In the genomic region with DNA sequence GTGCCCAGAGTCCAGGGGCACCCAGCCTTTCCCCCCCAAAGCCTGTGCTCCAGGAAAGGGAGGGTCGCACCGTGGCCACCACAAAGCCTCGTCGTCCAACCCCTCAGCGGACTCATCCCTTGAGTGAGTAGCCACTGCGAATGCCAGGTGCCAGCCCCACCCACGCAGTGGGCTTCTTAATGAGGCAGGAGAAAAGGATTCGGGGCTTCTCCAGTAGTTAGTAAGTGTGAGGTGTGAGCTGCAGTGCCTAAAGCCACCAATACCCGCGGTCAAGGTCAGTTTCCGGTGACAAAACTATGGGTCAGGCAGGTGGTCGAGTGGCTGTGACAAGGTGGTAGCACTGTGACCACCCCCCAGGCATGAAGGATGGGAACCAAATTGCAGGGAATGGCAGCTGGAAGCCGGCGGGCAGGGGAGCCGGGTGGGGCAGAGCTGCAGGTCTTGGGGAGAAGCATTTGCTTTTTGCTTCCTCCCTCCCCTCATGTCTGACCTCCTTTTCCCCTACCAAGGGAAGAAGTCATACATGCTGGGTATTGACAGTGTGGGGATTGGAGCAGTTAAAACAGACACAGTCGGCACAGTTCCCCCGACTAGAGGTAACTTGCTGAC, we compare ENCODE assay signal across 9 cellular contexts. TPM values are rescaled to one million over a fixed set of nuclear protein-coding genes. Genes with fewer than 3 reads are reported as not detected.
A peak's percentile ranks its signal among the peaks of the same experiment; 100 is the strongest.
DNase-seq lines count a peak whose midpoint lies in the region; ATAC-seq, FAIRE-seq and TF ChIP-seq lines count a peak whose summit lies in the region.
"Had no signal": no experiment of that assay in that cellular context is flagged by ENCODE, and none has a peak within 500 bp of the region (broad histone marks: within the 10 kb centered on the region; RNA-seq: fewer than 3 reads in every experiment).

No MANE protein-coding gene starts in this region.

- H3K36me3 ChIP-seq in subcutaneous abdominal adipose tissue (ENCODE audit: control insufficient read depth in 5 of 5, insufficient read depth in 5 of 5, low read length in 5 of 5), result peaks cover 15 to 25% (median 22%) of the 10 kb centered on the region in 5 donors

- peak overlapping the region; percentile 75 to 94 for H3K27ac Mint-ChIP-seq in activated naive CD4-positive, alpha-beta T cell treated with anti-CD3 and anti-CD28 coated beads, Interleukin-2, amount 50 U/mL, for 72 hours
- H3K27ac Mint-ChIP-seq in activated naive CD4-positive, alpha-beta T cell treated with anti-CD3 and anti-CD28 coated beads for 36 hours, result no peak overlapping the region
- H3K27ac Mint-ChIP-seq in IgD-negative memory B cell, result peak overlapping the region; percentile 77 to 99 (median 87)

- DNase-seq in activated naive CD4-positive, alpha-beta T cell treated with anti-CD3 and anti-CD28 coated beads, Interleukin-2, amount 50 U/mL, for 72 hours (ENCODE audit: low spot score in 2 of 2), result no peak
- DNase-seq in activated naive CD4-positive, alpha-beta T cell treated with anti-CD3 and anti-CD28 coated beads for 36 hours, result no peak
- DNase-seq in NCI-H1105 treated with DMSO at 0.1 percent for 48 hours (lab: John Stamatoyannopoulos, UW), result no peak
- no peak for DNase-seq in RCC 7860 (ENCODE audit: low spot score)
- no peak for DNase-seq in GM13976 (ENCODE audit: low spot score)
- DNase-seq: amygdala had no signal

- H3K4me3 ChIP-seq in subcutaneous abdominal adipose tissue (ENCODE audit: low read depth in 1 of 5, low read length in 5 of 5), result peak overlapping the region in 4 of 5 donors; percentile 16 to 50 (median 40)

- no peak overlapping the region for H3K27ac ChIP-seq in subcutaneous abdominal adipose tissue (ENCODE audit: low read depth, low read length)

- peaks cover 11 to 27% of the 10 kb centered on the region in 2 donors for H3K36me3 Mint-ChIP-seq in activated naive CD4-positive, alpha-beta T cell treated with anti-CD3 and anti-CD28 coated beads, Interleukin-2, amount 50 U/mL, for 72 hours
- H3K36me3 Mint-ChIP-seq in activated naive CD4-positive, alpha-beta T cell treated with anti-CD3 and anti-CD28 coated beads for 36 hours (ENCODE audit: low read depth), result peaks cover 20% of the 10 kb centered on the region
- peaks cover 9% of the 10 kb centered on the region for H3K36me3 Mint-ChIP-seq in IgD-negative memory B cell

- no peaks in the 10 kb centered on the region for H3K9me3 ChIP-seq in subcutaneous abdominal adipose tissue (ENCODE audit: control insufficient read depth in 5 of 5, low read length in 5 of 5)

- peak; percentile 32 to 34 for ATAC-seq in activated naive CD4-positive, alpha-beta T cell treated with anti-CD3 and anti-CD28 coated beads, Interleukin-2, amount 50 U/mL, for 72 hours
- peak; percentile 30 for ATAC-seq in esophagus mucosa

- CTCF ChIA-PET in activated naive CD4-positive, alpha-beta T cell treated with anti-CD3 and anti-CD28 coated beads for 36 hours (lab: Charles Lee), result interaction anchor here (1.5 kb wide), 1 partner anchor 53 kb away, joined by 4 read pairs; no protein-coding TSS in a partner anchor

- FAIRE-seq in RCC 7860 (lab: Jason Lieb, UNC), result no peak

- no peak overlapping the region for H3K4me3 Mint-ChIP-seq in activated naive CD4-positive, alpha-beta T cell treated with anti-CD3 and anti-CD28 coated beads for 36 hours
- peak overlapping the region; percentile 91 to 99 (median 98) for H3K4me3 Mint-ChIP-seq in IgD-negative memory B cell

- H3K9me3 Mint-ChIP-seq in activated naive CD4-positive, alpha-beta T cell treated with anti-CD3 and anti-CD28 coated beads, Interleukin-2, amount 50 U/mL, for 72 hours, result no peaks in the 10 kb centered on the region
- H3K9me3 Mint-ChIP-seq in activated naive CD4-positive, alpha-beta T cell treated with anti-CD3 and anti-CD28 coated beads for 36 hours, result no peaks in the 10 kb centered on the region
- no peaks in the 10 kb centered on the region for H3K9me3 Mint-ChIP-seq in IgD-negative memory B cell

- peaks cover 0 to 9% (median 5%) of the 10 kb centered on the region in 5 donors for H3K27me3 ChIP-seq in subcutaneous abdominal adipose tissue (ENCODE audit: control insufficient read depth in 5 of 5, insufficient read depth in 4 of 5, low read length in 5 of 5)

- intact Hi-C loops in activated naive CD4-positive, alpha-beta T cell treated with anti-CD3 and anti-CD28 coated beads for 36 hours (cut with micrococcal nuclease), result no loop called here

- peaks cover 40% of the 10 kb centered on the region for H3K4me1 Mint-ChIP-seq in activated naive CD4-positive, alpha-beta T cell treated with anti-CD3 and anti-CD28 coated beads for 36 hours (ENCODE audit: low read depth)
- peaks cover 14 to 41% (median 37%) of the 10 kb centered on the region in 3 donors for H3K4me1 Mint-ChIP-seq in IgD-negative memory B cell

- no peak overlapping the region for H3K9ac ChIP-seq in subcutaneous abdominal adipose tissue (ENCODE audit: low read length in 5 of 5)

- in situ Hi-C loops in GM13976 (cut with MboI; ENCODE audit: low sequenced_read_pairs, unreplicated experiment), result no loop called here

- H3K27me3 Mint-ChIP-seq in activated naive CD4-positive, alpha-beta T cell treated with anti-CD3 and anti-CD28 coated beads for 36 hours (ENCODE audit: low read depth), result no peaks in the 10 kb centered on the region
- peaks cover 2% of the 10 kb centered on the region for H3K27me3 Mint-ChIP-seq in IgD-negative memory B cell

- TF ChIP-seq CTCF in GM13976 (IDR thresholded peaks at IDR 0.05; ENCODE audit: borderline replicate concordance, control extremely low read depth, extremely low read depth, insufficient read depth, missing control alignments), result no peak

- peaks cover 0 to 6% (median 4%) of the 10 kb centered on the region in 5 donors for H3K4me1 ChIP-seq in subcutaneous abdominal adipose tissue (ENCODE audit: control insufficient read depth in 5 of 5, insufficient read depth in 5 of 5, low read length in 5 of 5)

RNA-seq across cellular contexts. Expression of a gene that starts 8.0 kb away (rescaled TPM):
- 1,000 to 10,000 TPM; 1,428 to 1,822 TPM for total RNA-seq in activated naive CD4-positive, alpha-beta T cell treated with anti-CD3 and anti-CD28 coated beads, Interleukin-2, amount 50 U/mL, for 72 hours
- total RNA-seq in activated naive CD4-positive, alpha-beta T cell treated with anti-CD3 and anti-CD28 coated beads for 36 hours, result 1,000 to 10,000 TPM; 2,370 to 2,418 TPM
- 559 TPM for polyA plus RNA-seq in IgD-negative memory B cell
- total RNA-seq in esophagus mucosa, result 693 TPM

RNA-seq across cellular contexts. Expression of a gene that starts 40.8 kb away (rescaled TPM):
- 10 to 100 TPM; 14.4 to 16.6 TPM for total RNA-seq in activated naive CD4-positive, alpha-beta T cell treated with anti-CD3 and anti-CD28 coated beads, Interleukin-2, amount 50 U/mL, for 72 hours
- total RNA-seq in activated naive CD4-positive, alpha-beta T cell treated with anti-CD3 and anti-CD28 coated beads for 36 hours, result 10 to 100 TPM; 10.8 to 13.6 TPM
- 6.2 TPM for polyA plus RNA-seq in IgD-negative memory B cell
- total RNA-seq in esophagus mucosa, result 1.8 TPM
